Comparison of ENCODE assay signal across 8 cellular contexts in genomic region chr10:72272689-72273409, GRCh38. TPM values are rescaled to one million over a fixed set of nuclear protein-coding genes. Genes with fewer than 3 reads are reported as not detected.
DNase-seq lines count a peak whose midpoint lies in the region; ATAC-seq and TF ChIP-seq lines count a peak whose summit lies in the region.

No MANE protein-coding gene starts in this region.

- peak overlapping the region; percentile 77 to 99 (median 96) for H3K27ac Mint-ChIP-seq in CD4-positive, alpha-beta memory T cell

- no peak for DNase-seq in CD4-positive, alpha-beta memory T cell
- DNase-seq in PC-3 (peak; percentile 59), astrocyte of the cerebellum (ENCODE audit: low read depth) (peak; percentile 73), right atrium auricular region (ENCODE audit: low spot score) (peak; percentile 98), HPDE6-E6E7 (ENCODE audit: extremely low spot score) (no peak)

- in situ Hi-C loops in astrocyte of the cerebellum (cut with HindIII; ENCODE audit: low sequenced_read_pairs) = no loop called here

- H3K36me3 ChIP-seq in CD4-positive, alpha-beta memory T cell (ENCODE audit: insufficient read depth, low read length) = peaks cover 20% of the 10 kb centered on the region
- H3K36me3 ChIP-seq in HUES48 (ENCODE audit: control insufficient read depth, insufficient read depth, low read length) (peaks cover 14% of the 10 kb centered on the region), PC-3 (ENCODE audit: low read depth, low read length) (peaks cover 6% of the 10 kb centered on the region; the same call in 1 of the 2 replicates), right atrium auricular region (peaks cover 26% of the 10 kb centered on the region), parathyroid adenoma (ENCODE audit: control insufficient read depth, insufficient read depth, low read length) (no peaks in the 10 kb centered on the region)

- H3F3A ChIP-seq in PC-3 (ENCODE audit: low read length, unreplicated experiment) = no peaks in the 10 kb centered on the region

- H3K79me2 ChIP-seq in PC-3 (ENCODE audit: low read length) (peaks cover 20% of the 10 kb centered on the region), parathyroid adenoma (peaks cover 8% of the 10 kb centered on the region)

- no peaks in the 10 kb centered on the region for H3K9me2 ChIP-seq in PC-3 (replicated peaks; ENCODE audit: low read length)

- peak; percentile 34 for ATAC-seq in GM18907 (IDR thresholded peaks at IDR 0.05; ENCODE audit: unreplicated experiment)
- ATAC-seq in PC-3 = peak; percentile 48

- peaks cover 21 to 29% of the 10 kb centered on the region in 2 donors for H3K36me3 Mint-ChIP-seq in CD4-positive, alpha-beta memory T cell

- peak overlapping the region; percentile 84 to 100 for H3K4me3 ChIP-seq in CD4-positive, alpha-beta memory T cell (ENCODE audit: low read length in 2 of 2)
- peak overlapping the region; percentile 93 for H3K4me3 ChIP-seq in HUES48 (ENCODE audit: low read depth, low read length)
- peak overlapping the region; percentile 75 for H3K4me3 ChIP-seq in PC-3 (ENCODE audit: low read length)
- peak overlapping the region; percentile 97 for H3K4me3 ChIP-seq in astrocyte of the cerebellum (ENCODE audit: low read depth, low read length)
- H3K4me3 ChIP-seq in right atrium auricular region = peak overlapping the region; percentile 89 to 99
- peak overlapping the region; percentile 79 for H3K4me3 ChIP-seq in parathyroid adenoma (ENCODE audit: low read depth, low read length)

- peak overlapping the region; percentile 81 for H3K9ac ChIP-seq in HUES48 (ENCODE audit: low read depth, low read length)
- H3K9ac ChIP-seq in PC-3 (ENCODE audit: low read length) = peak overlapping the region; percentile 47
- peak overlapping the region; percentile 78 for H3K9ac ChIP-seq in parathyroid adenoma

- peak overlapping the region; percentile 97 for H3K4me2 ChIP-seq in PC-3 (ENCODE audit: low read length)
- peak overlapping the region; percentile 98 for H3K4me2 ChIP-seq in parathyroid adenoma (ENCODE audit: low read length)

- H3K27me3 ChIP-seq in CD4-positive, alpha-beta memory T cell (ENCODE audit: insufficient read depth, low read length) = no peaks in the 10 kb centered on the region
- H3K27me3 ChIP-seq in HUES48 (ENCODE audit: control insufficient read depth, insufficient read depth, low read length) (no peaks in the 10 kb centered on the region), PC-3 (ENCODE audit: low read length) (no peaks in the 10 kb centered on the region), right atrium auricular region (no peaks in the 10 kb centered on the region), parathyroid adenoma (ENCODE audit: control insufficient read depth, insufficient read depth, low read length) (no peaks in the 10 kb centered on the region)

- CTCF ChIA-PET in CD4-positive, alpha-beta memory T cell (lab: Charles Lee; ENCODE audit: partially characterized antibody) = interaction anchor here (0.8 to 5.3 kb wide), 11 partner anchors 8 to 147 kb away, joined by 3 to 168 read pairs (median 24); no protein-coding TSS in a partner anchor
- CTCF ChIA-PET in PC-3 (lab: Charles Lee) = interaction anchor here (0.6 kb wide), 1 partner anchor 13 kb away, joined by 3 read pairs; no protein-coding TSS in a partner anchor

- H4K20me1 ChIP-seq in PC-3 (ENCODE audit: low read length) = peaks cover 17% of the 10 kb centered on the region

- peaks cover 23 to 52% (median 36%) of the 10 kb centered on the region in 4 donors for H3K4me1 Mint-ChIP-seq in CD4-positive, alpha-beta memory T cell

- peaks cover 0 to 2% (median 0%) of the 10 kb centered on the region in 8 donors for H3K9me3 Mint-ChIP-seq in CD4-positive, alpha-beta memory T cell

- TF ChIP-seq CTCF in PC-3 (conservative IDR thresholded peaks at IDR 0.05; ENCODE audit: low read depth, low read length) (no peak), astrocyte of the cerebellum (IDR thresholded peaks at IDR 0.05; ENCODE audit: low read depth, low read length, missing control alignments) (no peak), right atrium auricular region (IDR thresholded peaks at IDR 0.05) (no peak), parathyroid adenoma (IDR thresholded peaks at IDR 0.05) (no peak)

- H2AFZ ChIP-seq in PC-3 (ENCODE audit: low read length) (peak overlapping the region; percentile 73), parathyroid adenoma (peak overlapping the region; percentile 77)

- BruUV-seq in PC-3 (replicated peaks; lab: Mats Ljungman, UMichigan) = TSS peak; percentile 79

- POLR2A ChIA-PET in CD4-positive, alpha-beta memory T cell (lab: Charles Lee; ENCODE audit: partially characterized antibody) = interaction anchor here (0.9 to 7.7 kb wide), 15 partner anchors 12 to 185 kb away, joined by 3 to 161 read pairs (median 49); partner anchors contain the start of genes ASCC1 and SPOCK2
- POLR2A ChIA-PET in PC-3 (lab: Charles Lee; ENCODE audit: unreplicated experiment) = interaction anchor here (0.7 to 1.2 kb wide), 3 partner anchors 9 to 48 kb away, joined by 3 to 6 read pairs (median 3); no protein-coding TSS in a partner anchor

- intact Hi-C loops in CD4-positive, alpha-beta memory T cell (cut with micrococcal nuclease) = loop anchor here (1.0 to 2.0 kb wide), 4 partner anchors 12 to 58 kb away; no protein-coding TSS in a partner anchor
- intact Hi-C loops in PC-3 (cut with micrococcal nuclease) = loop anchor here (1.0 kb wide), 1 partner anchor 47 kb away; no protein-coding TSS in a partner anchor

- H3K27ac ChIP-seq in CD4-positive, alpha-beta memory T cell (ENCODE audit: low read depth, low read length) = peak overlapping the region; percentile 99
- H3K27ac ChIP-seq in HUES48 (ENCODE audit: low read depth, low read length) (peak overlapping the region; percentile 96), PC-3 (ENCODE audit: low read length) (peak overlapping the region; percentile 41), right atrium auricular region (peak overlapping the region; percentile 99), parathyroid adenoma (peak overlapping the region; percentile 99)

- no peaks in the 10 kb centered on the region for H3K27me3 Mint-ChIP-seq in CD4-positive, alpha-beta memory T cell

- H3K4me1 ChIP-seq in CD4-positive, alpha-beta memory T cell (ENCODE audit: insufficient read depth, low read length) = peaks cover 53% of the 10 kb centered on the region
- H3K4me1 ChIP-seq in HUES48 (ENCODE audit: control insufficient read depth, insufficient read depth, low read length) = peaks cover 29% of the 10 kb centered on the region
- H3K4me1 ChIP-seq in PC-3 (ENCODE audit: insufficient read depth, low read length) = peaks cover 32% of the 10 kb centered on the region
- peaks cover 0 to 42% of the 10 kb centered on the region in 2 donors for H3K4me1 ChIP-seq in right atrium auricular region
- peaks cover 21% of the 10 kb centered on the region for H3K4me1 ChIP-seq in parathyroid adenoma

- no peaks in the 10 kb centered on the region for H3K9me3 ChIP-seq in CD4-positive, alpha-beta memory T cell (ENCODE audit: control insufficient read depth in 1 of 2, low read length in 2 of 2)
- H3K9me3 ChIP-seq in HUES48 (ENCODE audit: control insufficient read depth, insufficient read depth, low read length) (no peaks in the 10 kb centered on the region), PC-3 (ENCODE audit: low read length) (no peaks in the 10 kb centered on the region), right atrium auricular region (no peaks in the 10 kb centered on the region), parathyroid adenoma (ENCODE audit: control insufficient read depth, low read length) (no peaks in the 10 kb centered on the region)

- peak overlapping the region; percentile 96 to 100 (median 98) for H3K4me3 Mint-ChIP-seq in CD4-positive, alpha-beta memory T cell

RNA-seq across cellular contexts. Expression of gene DDIT4, which starts 0.9 kb away (rescaled TPM):
- 10 to 100 TPM; 23.1 to 24.5 TPM for total RNA-seq in CD4-positive, alpha-beta memory T cell
- polyA plus RNA-seq in CD4-positive, alpha-beta memory T cell = 100 to 1,000 TPM; 154 to 635 TPM
- 68.9 and 94.2 TPM in 2 replicates for total RNA-seq in PC-3 (2014; rRNA removed)
- total RNA-seq in right atrium auricular region = 100 to 1,000 TPM; 100 to 136 TPM

RNA-seq across cellular contexts. Expression of gene ASCC1, which starts 56.8 kb away (rescaled TPM):
- total RNA-seq in CD4-positive, alpha-beta memory T cell = 10 to 100 TPM; 14.3 to 17.5 TPM
- 10 to 100 TPM; 19.6 to 24.9 TPM for polyA plus RNA-seq in CD4-positive, alpha-beta memory T cell
- total RNA-seq in PC-3 (2014; rRNA removed) (15.7 and 24.3 TPM in 2 replicates), right atrium auricular region (10 to 100 TPM; 27.2 to 37.0 TPM)

RNA-seq across cellular contexts. Expression of gene ANAPC16, which starts 57.0 kb away (rescaled TPM):
- total RNA-seq in CD4-positive, alpha-beta memory T cell = 100 to 1,000 TPM; 114 to 118 TPM
- 100 to 1,000 TPM; 324 to 472 TPM for polyA plus RNA-seq in CD4-positive, alpha-beta memory T cell
- total RNA-seq in PC-3 (2014; rRNA removed) = 19.2 and 23.9 TPM in 2 replicates
- 100 to 1,000 TPM; 139 to 163 TPM for total RNA-seq in right atrium auricular region

Comparison
In these comparisons a context has a peak if more than half of its experiments do, and no peak if none do; other contexts are left out.
1. DNase-seq: peak in PC-3 (single experiment), astrocyte of the cerebellum (single experiment) and right atrium auricular region (single experiment); none in CD4-positive, alpha-beta memory T cell (0 of 5) and HPDE6-E6E7 (single experiment).
2. H3K27ac ChIP-seq: peak in every context shown above with its lines; median percentile 99 in CD4-positive, alpha-beta memory T cell; 99 in right atrium auricular region; 99 in parathyroid adenoma; 96 in HUES48; 41 in PC-3.
3. Peak in every context shown above with its lines, with median percentiles within 50 percentile points of each other: H3K4me3 ChIP-seq and H3K9ac ChIP-seq.